Comparison of ENCODE assay signal across 15 cellular contexts in the genomic region with DNA sequence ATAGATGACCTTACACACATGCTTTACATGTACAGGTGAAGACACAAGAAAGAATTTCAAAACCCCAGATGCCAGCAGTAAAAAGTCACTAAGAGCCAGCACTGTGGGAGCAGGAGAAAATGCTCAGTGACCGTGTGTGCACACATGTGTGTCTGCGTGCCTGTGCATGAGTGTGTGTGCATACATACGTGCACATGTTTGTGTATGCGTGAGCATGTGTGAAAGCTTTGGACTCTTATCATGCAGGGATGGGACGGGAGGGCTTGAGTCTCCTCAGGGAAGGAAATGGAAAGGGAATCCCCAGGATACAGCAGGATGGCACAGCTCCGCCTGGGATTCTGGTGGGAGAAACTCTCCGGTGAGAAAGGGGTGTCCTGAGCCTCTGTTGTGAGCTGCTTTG.
"Had no signal": no experiment of that assay in that cellular context is flagged by ENCODE, and none has a peak within 500 bp of the region (broad histone marks: within the 10 kb centered on the region; RNA-seq: fewer than 3 reads in every experiment).

No MANE protein-coding gene starts in this region.

- H3K9me3 ChIP-seq: ovary, prostate gland, tibial artery had no signal

- H3K36me3 ChIP-seq: cardiac muscle cell, ovary, prostate gland, tibial artery had no signal

- ATAC-seq: SK-N-SH treated with all-trans-retinoic acid at 6 μM for 48 hours had no signal

- DNase-seq: activated CD4-positive, alpha-beta T cell treated with anti-CD3 and anti-CD28 coated beads, Interleukin-2, amount 10 ng/mL, durations not matched to agents 7 days and 5 days; activated CD4-positive, CD25-positive, alpha-beta regulatory T cell treated with anti-CD3 and anti-CD28 coated beads, Interleukin-2, amount 50 U/mL, for 72 hours; amygdala; dermis blood vessel endothelial cell; effector memory CD4-positive, alpha-beta T cell; foreskin melanocyte; hippocampal formation; ovary; stimulated activated CD4-positive, alpha-beta T cell treated with anti-CD3 and anti-CD28 coated beads, Interleukin-4, amount 100 ng/mL, for 4 hours had no signal

- H3K4me1 ChIP-seq: prostate gland, tibial artery had no signal

- FAIRE-seq: urothelium cell line had no signal

- H3K27ac ChIP-seq: cardiac muscle cell, ovary, prostate gland, tibial artery, VCaP had no signal

- H3K4me3 ChIP-seq: cardiac muscle cell, ovary, prostate gland, tibial artery had no signal

- H3K27me3 ChIP-seq: cardiac muscle cell, ovary had no signal
